ENCODE assay signal across 12 cellular contexts in genomic region chr4:57098415-57098814, GRCh38. TPM values are rescaled to one million over a fixed set of nuclear protein-coding genes. Genes with fewer than 3 reads are reported as not detected.
DNase-seq lines count a peak whose midpoint lies in the region; ATAC-seq and TF ChIP-seq lines count a peak whose summit lies in the region.
"Had no signal": no experiment of that assay in that cellular context is flagged by ENCODE, and none has a peak within 500 bp of the region (broad histone marks: within the 10 kb centered on the region; RNA-seq: fewer than 3 reads in every experiment).

No MANE protein-coding gene starts in this region.

- DNase-seq in HFFc6 = no peak
- no peak for DNase-seq in lower lobe of right lung
- no peak for DNase-seq in smooth muscle cell (lab: John Stamatoyannopoulos, UW; ENCODE audit: unreplicated experiment)
- no peak for DNase-seq in NCI-H510A (lab: John Stamatoyannopoulos, UW)
- DNase-seq in Ammon's horn (ENCODE audit: low spot score) = no peak
- DNase-seq: effector memory CD4-positive, alpha-beta T cell; NCI-H1048; NCI-H2171 treated with DMSO at 0.1 percent for 48 hours; stimulated activated CD4-positive, alpha-beta T cell treated with anti-CD3 and anti-CD28 coated beads, Interleukin-2, amount 100 ng/mL, for 48 hours had no signal

- H3K4me1 Mint-ChIP-seq in HFFc6 (ENCODE audit: low read depth) = peaks cover 100% of the 10 kb centered on the region

- H3K4me3 ChIP-seq in lower lobe of right lung (no peak overlapping the region), smooth muscle cell (no peak overlapping the region)

- TF ChIP-seq CTCF in HFFc6 (IDR thresholded peaks at IDR 0.05) = no peak
- no peak for TF ChIP-seq CTCF in lower lobe of right lung (IDR thresholded peaks at IDR 0.05)
- TF ChIP-seq CTCF in smooth muscle cell (IDR thresholded peaks at IDR 0.05; ENCODE audit: borderline replicate concordance, insufficient read depth, poor library complexity, severe bottlenecking) = no peak

- H3K27ac ChIP-seq in cingulate gyrus (ENCODE audit: low read depth, low read length) (peak overlapping the region; percentile 66), lower lobe of right lung (peak overlapping the region; percentile 18), smooth muscle cell (ENCODE audit: low read depth) (peak overlapping the region; percentile 91)

- H3K27me3 ChIP-seq in lower lobe of right lung (ENCODE audit: low read depth) (no peaks in the 10 kb centered on the region), smooth muscle cell (ENCODE audit: low read depth) (no peaks in the 10 kb centered on the region)

- H3K4me2 ChIP-seq in smooth muscle cell = peak overlapping the region; percentile 61

- peaks cover 45% of the 10 kb centered on the region for H3K36me3 Mint-ChIP-seq in HFFc6 (ENCODE audit: low read depth)

- no peak overlapping the region for H2AFZ ChIP-seq in smooth muscle cell (ENCODE audit: low read depth)

- H3K27me3 Mint-ChIP-seq in HFFc6 (ENCODE audit: insufficient read depth) = no peaks in the 10 kb centered on the region; the same call in 1 of the 2 replicates

- peak overlapping the region; percentile 79 for H3K27ac Mint-ChIP-seq in HFFc6

- peaks cover 39% of the 10 kb centered on the region for H3F3A ChIP-seq in smooth muscle cell (ENCODE audit: low read depth)

- H3K9me3 Mint-ChIP-seq in HFFc6 = no peaks in the 10 kb centered on the region

- H3K4me1 ChIP-seq in lower lobe of right lung = peaks cover 41% of the 10 kb centered on the region
- peaks cover 59% of the 10 kb centered on the region for H3K4me1 ChIP-seq in smooth muscle cell (ENCODE audit: low read depth)

- H3K36me3 ChIP-seq in lower lobe of right lung (no peaks in the 10 kb centered on the region), smooth muscle cell (ENCODE audit: low read depth) (no peaks in the 10 kb centered on the region)

- H3K9me3 ChIP-seq in lower lobe of right lung (no peaks in the 10 kb centered on the region), smooth muscle cell (replicated peaks; ENCODE audit: low read depth) (no peaks in the 10 kb centered on the region)

- H4K20me1 ChIP-seq in smooth muscle cell (ENCODE audit: low read depth) = no peaks in the 10 kb centered on the region

- ATAC-seq in lower lobe of right lung (peak in 1 of 2 donors; percentile 18), GM18861 (IDR thresholded peaks at IDR 0.05; ENCODE audit: unreplicated experiment) (no peak), HG03432 (IDR thresholded peaks at IDR 0.05; ENCODE audit: unreplicated experiment) (no peak)

- intact Hi-C loops in lower lobe of right lung (cut with DNase I) = no loop called here

- 28% methylated on average over 5 of the region's 5 CpGs for WGBS in smooth muscle cell (ENCODE audit: low lambda C conversion rate)

- H3K4me3 Mint-ChIP-seq in HFFc6 = peak overlapping the region; percentile 38; the same call in 1 of the 2 replicates

- H3K79me2 ChIP-seq in smooth muscle cell (ENCODE audit: low read depth) = peaks cover 74% of the 10 kb centered on the region

- H3K9ac ChIP-seq in smooth muscle cell (ENCODE audit: low read depth) = no peak overlapping the region

RNA-seq across cellular contexts. Expression of gene IGFBP7, which starts 11.8 kb away (rescaled TPM):
- total RNA-seq in HFFc6 (2021; fragmentation: NEBNext Ultra II Directional; extraction: Animal tissue kit (Norgen Biotek cat#: 25700)) = 100 to 1,000 TPM; 464 to 821 (median 485) TPM
- total RNA-seq in lower lobe of right lung (322 TPM), smooth muscle cell (998 and 1,065 TPM in 2 replicates)
- 1,105 and 1,684 TPM in 2 replicates for polyA plus RNA-seq in smooth muscle cell

Comparison
In these comparisons a context has a peak if more than half of its experiments do, and no peak if none do; other contexts are left out.
1. H3K27ac ChIP-seq: peak in every context shown above with its lines; median percentile 91 in smooth muscle cell; 66 in cingulate gyrus; 18 in lower lobe of right lung.